ENCODE assay signal across 9 cellular contexts in genomic region chr9:33818167-33818831, GRCh38. TPM values are rescaled to one million over a fixed set of nuclear protein-coding genes. Genes with fewer than 3 reads are reported as not detected.
A peak's percentile ranks its signal among the peaks of the same experiment; 100 is the strongest.
DNase-seq lines count a peak whose midpoint lies in the region; ATAC-seq and TF ChIP-seq lines count a peak whose summit lies in the region.
"Had no signal": no experiment of that assay in that cellular context is flagged by ENCODE, and none has a peak within 500 bp of the region (broad histone marks: within the 10 kb centered on the region; RNA-seq: fewer than 3 reads in every experiment).

No MANE protein-coding gene starts in this region.

- H3K4me1 Mint-ChIP-seq in activated T-cell treated with anti-CD3 and anti-CD28 coated beads, Interleukin-2, amount 50 U/mL, for 72 hours (ENCODE audit: low read depth), result peaks cover 61% of the 10 kb centered on the region

- peaks cover 92% of the 10 kb centered on the region for H3K4me1 ChIP-seq in left ventricle myocardium inferior

- H3K9me3 Mint-ChIP-seq in activated T-cell treated with anti-CD3 and anti-CD28 coated beads, Interleukin-2, amount 50 U/mL, for 72 hours, result no peaks in the 10 kb centered on the region

- H3K4me3 Mint-ChIP-seq in activated T-cell treated with anti-CD3 and anti-CD28 coated beads, Interleukin-2, amount 50 U/mL, for 72 hours, result peak overlapping the region; percentile 63 to 95

- intact Hi-C loops in left ventricle myocardium inferior (cut with micrococcal nuclease), result no loop called here

- peak overlapping the region; percentile 99 for H3K27ac ChIP-seq in C4-2B
- peak overlapping the region; percentile 99 for H3K27ac ChIP-seq in left ventricle myocardium inferior (replicated peaks)

- TF ChIP-seq CTCF in C4-2B (conservative IDR thresholded peaks at IDR 0.05) (no peak), HFF-Myc (IDR thresholded peaks at IDR 0.05; ENCODE audit: low read depth, low read length, missing control alignments) (no peak), left ventricle myocardium inferior (IDR thresholded peaks at IDR 0.05; ENCODE audit: borderline replicate concordance) (no peak), retinal pigment epithelial cell (conservative IDR thresholded peaks at IDR 0.05; ENCODE audit: low read depth, low read length) (no peak)

- DNase-seq in HFF-Myc (ENCODE audit: extremely low read depth, low read depth) (no peak), left ventricle myocardium inferior (peak; percentile 52), retinal pigment epithelial cell (ENCODE audit: low read depth) (no peak), MV-4-11 (lab: John Stamatoyannopoulos, UW) (no peak), T-helper 9 cell (no peak)
- DNase-seq in activated T-cell treated with anti-CD3 and anti-CD28 coated beads, Interleukin-2, amount 50 U/mL, for 72 hours, result peak in 1 of 2 donors; percentile 56

- H3K27me3 ChIP-seq in left ventricle myocardium inferior (ENCODE audit: low read depth), result no peaks in the 10 kb centered on the region

- peak overlapping the region; percentile 79 for H3K4me3 ChIP-seq in HFF-Myc (replicated peaks; ENCODE audit: low read depth, low read length)
- peak overlapping the region; percentile 92 for H3K4me3 ChIP-seq in left ventricle myocardium inferior
- H3K4me3 ChIP-seq in retinal pigment epithelial cell (ENCODE audit: low read length), result peak overlapping the region; percentile 93

- H3K36me3 Mint-ChIP-seq in activated T-cell treated with anti-CD3 and anti-CD28 coated beads, Interleukin-2, amount 50 U/mL, for 72 hours (ENCODE audit: insufficient read depth in 2 of 2), result peaks cover 5 to 6% of the 10 kb centered on the region in 2 donors

- H3K27ac Mint-ChIP-seq in activated T-cell treated with anti-CD3 and anti-CD28 coated beads, Interleukin-2, amount 50 U/mL, for 72 hours, result peak overlapping the region; percentile 99

- H3K27me3 Mint-ChIP-seq in activated T-cell treated with anti-CD3 and anti-CD28 coated beads, Interleukin-2, amount 50 U/mL, for 72 hours (ENCODE audit: low read depth), result no peaks in the 10 kb centered on the region

- ATAC-seq in activated T-cell treated with anti-CD3 and anti-CD28 coated beads, Interleukin-2, amount 50 U/mL, for 72 hours (replicated peaks in 1 of 2), result peak; percentile 11 to 27
- no peak for ATAC-seq in GM21717 (IDR thresholded peaks at IDR 0.05; ENCODE audit: unreplicated experiment)

- no peaks in the 10 kb centered on the region for H3K36me3 ChIP-seq in left ventricle myocardium inferior

- H3K9me3 ChIP-seq in left ventricle myocardium inferior (replicated peaks), result no peaks in the 10 kb centered on the region

RNA-seq across cellular contexts. Expression of gene UBE2R2, which starts 1.3 kb away (rescaled TPM):
- total RNA-seq in activated T-cell treated with anti-CD3 and anti-CD28 coated beads, Interleukin-2, amount 50 U/mL, for 72 hours, result 10 to 100 TPM; 58.1 to 59.7 TPM
- total RNA-seq in left ventricle myocardium inferior, result 40.6 TPM

RNA-seq across cellular contexts. Expression of gene PRSS3, which starts 22.9 kb away (rescaled TPM):
- total RNA-seq in activated T-cell treated with anti-CD3 and anti-CD28 coated beads, Interleukin-2, amount 50 U/mL, for 72 hours, result not detected
- not detected for total RNA-seq in left ventricle myocardium inferior
- total RNA-seq: LHCN-M2 had no signal
